In the genomic region with DNA sequence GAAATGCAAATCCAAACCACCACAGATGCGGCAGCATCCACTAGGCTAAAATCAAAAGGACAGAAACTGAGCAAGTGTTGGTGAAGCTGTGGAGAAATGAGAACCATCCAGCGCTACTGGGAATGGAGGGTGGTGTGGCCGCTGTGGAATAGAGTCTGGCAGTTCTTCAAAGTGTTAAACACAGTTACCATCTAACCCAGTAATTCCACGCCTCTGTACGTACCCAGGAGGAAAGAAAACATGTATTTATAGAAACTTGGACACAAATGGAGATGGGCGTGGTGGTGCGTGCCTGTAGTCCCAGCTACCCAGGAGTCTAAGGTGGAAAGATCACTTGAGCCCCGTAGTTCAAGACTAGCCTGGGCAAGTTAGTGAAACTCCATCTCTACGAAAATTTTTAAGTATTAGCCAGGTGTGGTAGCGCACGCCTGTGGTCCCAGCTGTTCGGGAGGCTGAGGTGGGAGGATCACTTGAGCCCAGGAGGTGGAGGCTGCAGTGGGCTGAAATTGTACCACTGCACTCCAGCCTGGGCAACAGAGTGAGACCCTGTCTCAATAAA, we compare ENCODE assay signal across 18 cellular contexts. TPM values are rescaled to one million over a fixed set of nuclear protein-coding genes. Genes with fewer than 3 reads are reported as not detected.
DNase-seq lines count a peak whose midpoint lies in the region; TF ChIP-seq lines count a peak whose summit lies in the region.
"Had no signal": no experiment of that assay in that cellular context is flagged by ENCODE, and none has a peak within 500 bp of the region (broad histone marks: within the 10 kb centered on the region; RNA-seq: fewer than 3 reads in every experiment).

No MANE protein-coding gene starts in this region.

- TF ChIP-seq EP300 in stomach (IDR thresholded peaks at IDR 0.05) = no peak

- no peaks in the 10 kb centered on the region for H3K9me3 ChIP-seq in stomach
- H3K9me3 ChIP-seq in ascending aorta = no peaks in the 10 kb centered on the region

- H3K4me1 ChIP-seq in stomach = peaks cover 16 to 45% (median 32%) of the 10 kb centered on the region in 4 donors
- H3K4me1 ChIP-seq in ascending aorta = peaks cover 0 to 8% of the 10 kb centered on the region in 2 donors

- no peak for TF ChIP-seq POLR2A in stomach (IDR thresholded peaks at IDR 0.05)

- H3K4me3 ChIP-seq in stomach (no peak overlapping the region), ascending aorta (no peak overlapping the region)
- H3K4me3 ChIP-seq: GM12878 had no signal

- H3K27ac ChIP-seq in epithelial cell of prostate (peak overlapping the region; percentile 52), stomach (peak overlapping the region in 4 of 5 donors; percentile 45 to 76 (median 72)), ascending aorta (no peak overlapping the region)

- H3K27me3 ChIP-seq in stomach = peaks cover 0 to 30% (median 0%) of the 10 kb centered on the region in 3 donors
- H3K27me3 ChIP-seq in ascending aorta = no peaks in the 10 kb centered on the region

- intact Hi-C loops in stomach (cut with DNase I; ENCODE audit: low total_unique reads) (no loop called here), ascending aorta (cut with DNase I) (no loop called here)

- DNase-seq in DMS 273 (lab: John Stamatoyannopoulos, UW; ENCODE audit: unreplicated experiment) (peak; percentile 57), DMS 273 treated with DMSO at 0.1 percent for 48 hours (lab: John Stamatoyannopoulos, UW) (no peak), RPMI8226 (peak; percentile 38), epithelial cell of prostate (ENCODE audit: low read depth, low spot score) (no peak), stomach (peak; percentile 61), ascending aorta (ENCODE audit: low spot score in 2 of 2) (no peak), iPS-NIHi11 (ENCODE audit: low spot score) (no peak), HT-29 (ENCODE audit: low spot score) (no peak)
- DNase-seq: 8988T; activated CD4-positive, alpha-beta T cell treated with anti-CD3 and anti-CD28 coated beads, Interleukin-2, amount 50 U/mL, for 1 hour; activated T-cell treated with anti-CD3 and anti-CD28 coated beads, Interleukin-2, amount 50 U/mL, for 72 hours; CD4-positive, CD25-positive, alpha-beta regulatory T cell; central memory CD4-positive, alpha-beta T cell; HCEC 1CT; KBM-7; nucleus accumbens; T-helper 9 cell had no signal

- TF ChIP-seq CTCF in stomach (IDR thresholded peaks at IDR 0.05) = no peak
- TF ChIP-seq CTCF in ascending aorta (IDR thresholded peaks at IDR 0.05) = no peak

- WGBS in stomach, 5 donors = 24 to 41% (median 37%) methylated on average over 12 of the region's 12 CpGs

- H3K36me3 ChIP-seq in stomach = peaks cover 0 to 20% (median 20%) of the 10 kb centered on the region in 4 donors
- no peaks in the 10 kb centered on the region for H3K36me3 ChIP-seq in ascending aorta

RNA-seq across cellular contexts. Expression of gene SLC25A10, which starts 11.6 kb away (rescaled TPM):
- total RNA-seq in stomach (10 to 100 TPM in 3 of 5 donors, 1 to 10 TPM in 2; 3.5 to 55.6 (median 17.6) TPM), ascending aorta (0.53 TPM)
- 10 to 100 TPM; 33.2 to 40.7 (median 34.1) TPM for polyA plus RNA-seq in stomach
- 199 and 209 TPM in 2 replicates for total RNA-seq in HT-29 (2014; rRNA removed; shearing (Covaris generic))

RNA-seq across cellular contexts. Expression of gene MRPL12, which starts 20.6 kb away (rescaled TPM):
- 100 to 1,000 TPM in 1 of 5 donors, 10 to 100 TPM in 3, 1 to 10 TPM in 1; 3.5 to 146 (median 47.8) TPM for total RNA-seq in stomach
- polyA plus RNA-seq in stomach = 100 to 1,000 TPM in 2 of 3 donors, 10 to 100 TPM in 1; 90.6 to 178 (median 158) TPM
- 21.8 TPM for total RNA-seq in ascending aorta
- total RNA-seq in HT-29 (2014; rRNA removed; shearing (Covaris generic)) = 72.5 and 88.4 TPM in 2 replicates

RNA-seq across cellular contexts. Expression of gene HGS, which starts 39.9 kb away (rescaled TPM):
- total RNA-seq in stomach = 100 to 1,000 TPM in 4 of 5 donors, 10 to 100 TPM in 1; 52.0 to 275 (median 142) TPM
- 100 to 1,000 TPM in 2 of 3 donors, 10 to 100 TPM in 1; 86.1 to 138 (median 105) TPM for polyA plus RNA-seq in stomach
- 211 TPM for total RNA-seq in ascending aorta
- 177 and 183 TPM in 2 replicates for total RNA-seq in HT-29 (2014; rRNA removed; shearing (Covaris generic))

RNA-seq across cellular contexts. Expression of gene ARL16, which starts 40.1 kb away (rescaled TPM):
- total RNA-seq in stomach = 100 to 1,000 TPM in 1 of 5 donors, 10 to 100 TPM in 3, 1 to 10 TPM in 1; 8.1 to 109 (median 25.7) TPM
- 10 to 100 TPM; 43.5 to 67.1 (median 55.6) TPM for polyA plus RNA-seq in stomach
- 21.0 TPM for total RNA-seq in ascending aorta
- 36.5 and 39.7 TPM in 2 replicates for total RNA-seq in HT-29 (2014; rRNA removed; shearing (Covaris generic))

RNA-seq across cellular contexts. Expression of gene CCDC137, which starts 57.2 kb away (rescaled TPM):
- 100 to 1,000 TPM in 1 of 5 donors, 10 to 100 TPM in 1, 1 to 10 TPM in 2, under 1 TPM in 1; 0.58 to 279 (median 9.4) TPM for total RNA-seq in stomach
- 10 to 100 TPM; 18.2 to 26.0 (median 23.3) TPM for polyA plus RNA-seq in stomach
- total RNA-seq in ascending aorta = 15.8 TPM
- total RNA-seq in HT-29 (2014; rRNA removed; shearing (Covaris generic)) = 33.8 and 33.9 TPM in 2 replicates

Comparison
In these comparisons a context has a peak if more than half of its experiments do, and no peak if none do; other contexts are left out.
1. DNase-seq: peak in DMS 273 (single experiment), RPMI8226 (single experiment) and stomach (single experiment); none in DMS 273 treated with DMSO at 0.1 percent for 48 hours (single experiment), epithelial cell of prostate (single experiment), ascending aorta (0 of 2), iPS-NIHi11 (single experiment) and HT-29 (single experiment).
2. H3K27ac ChIP-seq: peak in epithelial cell of prostate (single experiment) and stomach (4 of 5); none in ascending aorta (0 of 2).